ENCODE assay signal across 9 cellular contexts in genomic region chr7:70093496-70093895, GRCh38.
DNase-seq lines count a peak whose midpoint lies in the region; ATAC-seq and TF ChIP-seq lines count a peak whose summit lies in the region.
"Had no signal": no experiment of that assay in that cellular context is flagged by ENCODE, and none has a peak within 500 bp of the region (broad histone marks: within the 10 kb centered on the region; RNA-seq: fewer than 3 reads in every experiment).

No MANE protein-coding gene starts in this region.

- no peak for ATAC-seq in HG03378 (IDR thresholded peaks at IDR 0.05; ENCODE audit: unreplicated experiment)
- ATAC-seq in stimulated activated naive CD8-positive, alpha-beta T cell treated with anti-CD3 and anti-CD28 coated beads, Interleukin-15, Interleukin-2, amounts not matched to agents 100 U/mL and 50 U/mL, for 24 hours = no peak

- H3K4me3 ChIP-seq in epithelial cell of esophagus (ENCODE audit: low read length) = no peak overlapping the region

- DNase-seq in LHCN-M2 (ENCODE audit: low read depth) (peak; percentile 74), NCI-H2196 treated with DMSO at 0.1 percent for 48 hours (lab: John Stamatoyannopoulos, UW; ENCODE audit: unreplicated experiment) (peak; percentile 65), epithelial cell of esophagus (ENCODE audit: low read depth) (peak; percentile 49), renal cortical epithelial cell (ENCODE audit: low read depth) (peak; percentile 22)
- no peak for DNase-seq in stimulated activated CD4-positive, alpha-beta T cell treated with anti-CD3 and anti-CD28 coated beads, Interleukin-2, amount 100 ng/mL, for 48 hours
- DNase-seq in stimulated activated naive CD8-positive, alpha-beta T cell treated with anti-CD3 and anti-CD28 coated beads, Interleukin-15, Interleukin-2, amounts not matched to agents 100 U/mL and 50 U/mL, for 24 hours = no peak
- DNase-seq: activated effector memory CD4-positive, alpha-beta T cell treated with Interleukin-2 at 50 U/mL for 16 hours; NCI-H187 had no signal

- TF ChIP-seq CTCF in epithelial cell of esophagus (IDR thresholded peaks at IDR 0.05; ENCODE audit: insufficient read depth, low read depth, low read length, missing control alignments) = no peak

Comparison
In these comparisons a context has a peak if more than half of its experiments do, and no peak if none do; other contexts are left out.
1. DNase-seq: peak in LHCN-M2 (single experiment), NCI-H2196 treated with DMSO at 0.1 percent for 48 hours (single experiment), epithelial cell of esophagus (single experiment) and renal cortical epithelial cell (single experiment); none in stimulated activated CD4-positive, alpha-beta T cell treated with anti-CD3 and anti-CD28 coated beads, Interleukin-2, amount 100 ng/mL, for 48 hours (0 of 2) and stimulated activated naive CD8-positive, alpha-beta T cell treated with anti-CD3 and anti-CD28 coated beads, Interleukin-15, Interleukin-2, amounts not matched to agents 100 U/mL and 50 U/mL, for 24 hours (single experiment).